Comparison of ENCODE assay signal across 8 cellular contexts in genomic region chr18:44729631-44730101, GRCh38. TPM values are rescaled to one million over a fixed set of nuclear protein-coding genes. Genes with fewer than 3 reads are reported as not detected.
DNase-seq lines count a peak whose midpoint lies in the region; ATAC-seq lines count a peak whose summit lies in the region.
"Had no signal": no experiment of that assay in that cellular context is flagged by ENCODE, and none has a peak within 500 bp of the region (broad histone marks: within the 10 kb centered on the region; RNA-seq: fewer than 3 reads in every experiment).

No MANE protein-coding gene starts in this region.

- peak; percentile 3 for DNase-seq in OCI-M1 (lab: John Stamatoyannopoulos, UW)
- DNase-seq in effector CD4-positive, alpha-beta T cell, result peak; percentile 5
- DNase-seq in stimulated activated CD8-positive, alpha-beta memory T cell treated with anti-CD3 and anti-CD28 coated beads, Interleukin-2, amount 100 ng/mL, for 1 hour (ENCODE audit: low read depth in 2 of 2), result peak; percentile 20 to 36
- no peak for DNase-seq in NCI-H748 (lab: John Stamatoyannopoulos, UW; ENCODE audit: unreplicated experiment)
- DNase-seq in NAMALWA (ENCODE audit: low spot score), result no peak
- no peak for DNase-seq in cerebellum (ENCODE audit: low spot score)
- DNase-seq: NCI-H446 treated with DMSO at 0.1 percent for 48 hours had no signal

- ATAC-seq in GM18519 (IDR thresholded peaks at IDR 0.05; ENCODE audit: low FRiP score, unreplicated experiment), result peak; percentile 39

RNA-seq across cellular contexts. Expression of gene SETBP1, which starts 49.0 kb away (rescaled TPM):
- total RNA-seq in cerebellum, result 46.3 TPM

Comparison
In these comparisons a context has a peak if more than half of its experiments do, and no peak if none do; other contexts are left out.
1. DNase-seq: peak in OCI-M1 (single experiment), effector CD4-positive, alpha-beta T cell (single experiment) and stimulated activated CD8-positive, alpha-beta memory T cell treated with anti-CD3 and anti-CD28 coated beads, Interleukin-2, amount 100 ng/mL, for 1 hour (2 of 2); none in NCI-H748 (single experiment), NAMALWA (single experiment) and cerebellum (single experiment).